8 cellular contexts compared by ENCODE assay signal in the genomic region with DNA sequence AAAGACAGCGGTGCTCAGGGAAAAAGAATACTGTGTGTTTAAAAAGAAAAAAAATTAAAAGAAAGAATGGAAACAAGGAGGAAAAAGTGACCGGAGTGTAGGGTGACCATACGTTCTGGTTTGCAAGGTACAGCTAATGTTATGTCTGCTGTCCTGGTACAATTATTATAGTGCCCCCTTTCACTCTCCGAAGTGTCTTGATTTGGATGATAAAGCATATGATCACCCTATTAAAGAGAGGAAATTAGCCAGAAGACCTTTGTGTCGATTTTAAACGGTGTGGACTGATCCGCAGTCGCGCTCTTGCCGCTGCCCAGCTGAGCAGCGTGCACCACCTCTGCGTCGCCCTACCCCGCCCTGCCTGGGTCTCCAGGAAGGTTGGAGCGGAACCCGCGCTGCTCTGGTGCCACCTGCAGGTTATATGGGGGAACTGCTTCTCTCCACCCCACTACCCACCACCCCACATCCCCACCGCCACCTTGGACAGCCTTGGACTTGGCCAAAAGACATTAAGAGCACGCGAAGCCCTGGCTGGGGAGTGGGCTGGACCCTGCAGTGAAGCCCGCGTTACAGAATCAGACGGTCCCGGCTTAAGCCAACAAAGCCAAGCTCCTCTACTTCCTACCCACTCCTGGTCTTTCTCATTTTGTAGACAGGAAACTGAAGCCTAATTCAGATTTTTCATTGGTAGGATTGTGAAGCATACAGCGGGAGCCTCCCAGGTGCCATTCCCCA. TPM values are rescaled to one million over a fixed set of nuclear protein-coding genes. Genes with fewer than 3 reads are reported as not detected.
DNase-seq lines count a peak whose midpoint lies in the region; ATAC-seq, FAIRE-seq and TF ChIP-seq lines count a peak whose summit lies in the region.

No MANE protein-coding gene starts in this region.

- 5% methylated on average over 22 of the region's 25 CpGs for WGBS in A549 (ENCODE audit: missing lambda C conversion rate)

- peak overlapping the region; percentile 34 for H3K4me3 ChIP-seq in A549

- no peak for FAIRE-seq in A549 (lab: Jason Lieb, UNC)

- H3K4me3 Mint-ChIP-seq in endothelial cell (ENCODE audit: unreplicated experiment) (peak overlapping the region; percentile 34), mesothelial cell of epicardium (peak overlapping the region; percentile 67)

- peak overlapping the region; percentile 84 for H3K4me2 ChIP-seq in A549

- POLR2A ChIA-PET in A549 (lab: Yijun Ruan, JAX): interaction anchor here (0.8 to 1.0 kb wide), 2 partner anchors 78 to 135 kb away, joined by 3 to 5 read pairs; a partner anchor contains a TSS

- peak; percentile 99 to 100 for ATAC-seq in A549
- ATAC-seq in GM18868 (IDR thresholded peaks at IDR 0.05; ENCODE audit: unreplicated experiment): peak; percentile 81

- H3K27ac Mint-ChIP-seq in endothelial cell (ENCODE audit: unreplicated experiment): no peak overlapping the region
- H3K27ac Mint-ChIP-seq in mesothelial cell of epicardium: no peak overlapping the region

- TF ChIP-seq EP300 in A549 (IDR thresholded peaks at IDR 0.05): no peak

- peaks cover 4% of the 10 kb centered on the region; the same call in 1 of the 3 replicates for H3K4me1 ChIP-seq in A549

- peak overlapping the region; percentile 16 to 66; a peak in 3 of 6 replicates for H3K27ac ChIP-seq in A549

- H3K36me3 Mint-ChIP-seq in endothelial cell (ENCODE audit: low read depth, unreplicated experiment): no peaks in the 10 kb centered on the region
- no peaks in the 10 kb centered on the region for H3K36me3 Mint-ChIP-seq in mesothelial cell of epicardium

- TF ChIP-seq RAD21 in A549 (conservative IDR thresholded peaks at IDR 0.05 in 1 of 2, IDR thresholded peaks at IDR 0.05 in 1 of 2): peak; percentile 94 to 99

- CTCF ChIA-PET in A549 (lab: Yijun Ruan, JAX): interaction anchor here (0.6 to 14.3 kb wide), 74 partner anchors 9 to 434 kb away, joined by 3 to 350 read pairs (median 5); a partner anchor contains a TSS

- no peaks in the 10 kb centered on the region for H3K9me3 Mint-ChIP-seq in endothelial cell (ENCODE audit: unreplicated experiment)
- H3K9me3 Mint-ChIP-seq in mesothelial cell of epicardium: no peaks in the 10 kb centered on the region

- TF ChIP-seq POLR2A in A549 (IDR thresholded peaks at IDR 0.05; ENCODE audit: low read length): no peak

- no peaks in the 10 kb centered on the region for H3K9me3 ChIP-seq in A549

- H3K27me3 Mint-ChIP-seq in endothelial cell (ENCODE audit: unreplicated experiment) (peaks cover 1% of the 10 kb centered on the region), mesothelial cell of epicardium (ENCODE audit: low read depth) (peaks cover 52% of the 10 kb centered on the region)

- DNase-seq in A549 (ENCODE audit: low read depth in 1 of 2, low spot score in 1 of 2) (peak; percentile 73 to 96), HS-5 (ENCODE audit: low read depth) (peak; percentile 32), NOMO-1 treated with DMSO at 0.1 percent for 48 hours (lab: John Stamatoyannopoulos, UW; ENCODE audit: unreplicated experiment) (peak; percentile 69), endothelial cell (ENCODE audit: low spot score) (peak; percentile 86), mesothelial cell of epicardium (ENCODE audit: low spot score in 2 of 2, unreplicated experiment in 2 of 2) (peak; percentile 74 to 89)
- DNase-seq in activated CD8-positive, alpha-beta memory T cell treated with anti-CD3 and anti-CD28 coated beads for 48 hours (ENCODE audit: low read depth in 2 of 3, low spot score in 2 of 3): peak; percentile 52 to 80 (median 57)
- DNase-seq in stimulated activated CD8-positive, alpha-beta memory T cell treated with anti-CD3 and anti-CD28 coated beads, Interleukin-15, amount 100 ng/mL, for 48 hours (ENCODE audit: low read depth in 2 of 2): peak; percentile 49 to 70

- TF ChIP-seq CTCF in A549 (IDR thresholded peaks at IDR 0.05): peak; percentile 98
- peak; percentile 93 for TF ChIP-seq CTCF in endothelial cell (IDR thresholded peaks at IDR 0.05; ENCODE audit: unreplicated experiment)
- peak; percentile 87 for TF ChIP-seq CTCF in mesothelial cell of epicardium (IDR thresholded peaks at IDR 0.05; ENCODE audit: unreplicated experiment)

- peaks cover 11% of the 10 kb centered on the region for H3K4me1 Mint-ChIP-seq in endothelial cell (ENCODE audit: unreplicated experiment)
- H3K4me1 Mint-ChIP-seq in mesothelial cell of epicardium: peaks cover 4% of the 10 kb centered on the region

TF ChIP-seq in A549, 52 proteins besides CTCF, POLR2A, EP300 and RAD21:
- TF ChIP-seq, protein P1, sequence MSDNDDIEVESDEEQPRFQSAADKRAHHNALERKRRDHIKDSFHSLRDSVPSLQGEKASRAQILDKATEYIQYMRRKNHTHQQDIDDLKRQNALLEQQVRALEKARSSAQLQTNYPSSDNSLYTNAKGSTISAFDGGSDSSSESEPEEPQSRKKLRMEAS (IDR thresholded peaks at IDR 0.05): peak; percentile 77
- no peak for TF ChIP-seq NPAS2 (CRISPR knock-in tag; IDR thresholded peaks at IDR 0.05; ENCODE audit: borderline replicate concordance)
- TF ChIP-seq TP53 (CRISPR knock-in tag; IDR thresholded peaks at IDR 0.05): no peak
- peak; percentile 98 for TF ChIP-seq SMC3 (IDR thresholded peaks at IDR 0.05)

RNA-seq across cellular contexts. Expression of a gene that starts 41.2 kb away (rescaled TPM):
- polyA plus RNA-seq in A549 (2011; rRNA removed): 41.2 and 50.6 TPM in 2 replicates
- 15.2 and 18.2 TPM in 2 replicates for polyA plus RNA-seq in A549 (2012; cell fraction: cytosol; rRNA removed)
- 11.9 and 16.6 TPM in 2 replicates for polyA plus RNA-seq in A549 (2012; cell fraction: nucleus; rRNA removed)
- 36.0 to 40.1 TPM (median 36.5 TPM) in 3 replicates for polyA plus RNA-seq in A549 (2017; fragmentation: RNase III; extraction: RNeasy Plus Mini Kit Qiagen cat#74134 plus additional on column Dnase treatment)
- 8.3 and 14.3 TPM in 2 replicates for polyA minus RNA-seq in A549 (2011; rRNA and poly(A)+ RNA removed)
- total RNA-seq in endothelial cell (ENCODE audit: unreplicated experiment): 28.9 TPM
- 30.1 to 32.0 TPM (median 31.6 TPM) in 3 replicates for total RNA-seq in mesothelial cell of epicardium

Comparison
In these comparisons a context has a peak if more than half of its experiments do, and no peak if none do; other contexts are left out.
1. Peak in every context shown above with its lines: DNase-seq, ATAC-seq, H3K4me3 ChIP-seq and H3K27ac ChIP-seq.
2. DNase-seq: peak in every context shown above with its lines; median percentile 86 in endothelial cell; 84 in A549; 82 in mesothelial cell of epicardium; 69 in NOMO-1 treated with DMSO at 0.1 percent for 48 hours; 60 in stimulated activated CD8-positive, alpha-beta memory T cell treated with anti-CD3 and anti-CD28 coated beads, Interleukin-15, amount 100 ng/mL, for 48 hours; 57 in activated CD8-positive, alpha-beta memory T cell treated with anti-CD3 and anti-CD28 coated beads for 48 hours; 32 in HS-5.